Comparison of ENCODE assay signal across 8 cellular contexts in the genomic region with DNA sequence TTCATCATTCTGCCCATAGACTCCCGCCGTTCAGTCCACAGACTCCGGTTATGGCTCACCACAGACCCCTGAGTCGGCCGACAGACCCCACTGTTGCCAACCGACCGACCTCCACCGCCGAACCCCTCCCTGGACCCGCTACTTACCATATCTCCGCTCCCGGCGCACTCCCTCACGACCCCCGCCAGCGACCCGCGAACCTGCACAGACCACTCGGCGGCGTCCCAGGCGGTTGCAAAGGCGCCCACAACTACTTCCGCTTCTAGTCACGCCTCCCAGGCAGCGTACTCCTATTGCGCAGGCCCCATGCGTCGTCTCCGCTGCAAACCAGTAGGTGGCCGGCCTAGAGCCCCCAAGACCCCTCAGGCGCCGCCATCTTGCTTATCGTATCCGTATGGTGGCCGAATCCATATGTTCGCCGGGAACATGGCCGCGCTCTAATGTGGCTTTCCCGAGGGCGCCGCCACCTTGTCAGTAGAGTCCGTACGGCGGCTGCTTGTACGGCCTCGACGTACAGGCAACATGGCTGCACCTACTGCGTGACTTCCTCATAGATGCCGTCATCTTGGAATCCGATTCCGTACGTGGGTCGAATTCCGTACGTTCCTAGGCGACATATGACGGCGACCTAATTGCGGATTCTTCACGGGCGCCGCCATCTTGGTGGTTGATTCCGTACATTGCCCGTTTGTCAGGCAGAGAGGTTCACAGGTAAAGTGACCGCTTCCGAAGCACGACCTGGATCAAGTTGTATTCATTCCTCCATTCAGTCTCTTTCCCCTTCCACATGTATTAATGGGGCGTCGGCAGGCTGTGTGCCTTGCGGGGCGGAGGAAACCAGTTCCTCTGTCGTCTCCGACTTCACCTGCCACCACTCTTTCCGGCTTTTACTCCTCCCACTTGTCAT. TPM values are rescaled to one million over a fixed set of nuclear protein-coding genes. Genes with fewer than 3 reads are reported as not detected.
DNase-seq lines count a peak whose midpoint lies in the region; ATAC-seq and TF ChIP-seq lines count a peak whose summit lies in the region.

Gene CXXC1, minus strand, starts transcription at position 252 of the 907 bp plus-strand sequence. Its CDS starts 103 bp downstream, at position 149.

- peak within 1 kb of the TSS; percentile 99 for H3K4me3 Mint-ChIP-seq in T-helper 1 cell treated with Interleukin-12 subunit alpha and Interleukin-12 subunit beta and Interleukin-4 antibody, amounts not matched to agents 30 μg/mL and 1 μg/mL, for 36 hours
- H3K4me3 Mint-ChIP-seq in progenitor cell of endocrine pancreas (ENCODE audit: low read depth), result peak within 1 kb of the TSS; percentile 96

- ATAC-seq in HG02885 (IDR thresholded peaks at IDR 0.05; ENCODE audit: poor library complexity, unreplicated experiment), result peak; percentile 89
- ATAC-seq in left cardiac atrium, result peak; percentile 95 to 96

- intact Hi-C loops in left cardiac atrium (cut with DNase I), result no loop called here

- peaks cover 23% of the 10 kb centered on the region for H3K4me1 Mint-ChIP-seq in T-helper 1 cell treated with Interleukin-12 subunit alpha and Interleukin-12 subunit beta and Interleukin-4 antibody, amounts not matched to agents 30 μg/mL and 1 μg/mL, for 36 hours (ENCODE audit: low read depth)
- peaks cover 17% of the 10 kb centered on the region for H3K4me1 Mint-ChIP-seq in progenitor cell of endocrine pancreas (ENCODE audit: low read depth)

- TF ChIP-seq CTCF in progenitor cell of endocrine pancreas (IDR thresholded peaks at IDR 0.05; ENCODE audit: unreplicated experiment), result peak; percentile 71

- DNase-seq in NCI-H1694 (lab: John Stamatoyannopoulos, UW) (peak; percentile 97), amniotic stem cell (lab: John Stamatoyannopoulos, UW) (peak; percentile 99), left cardiac atrium (peak; percentile 99), progenitor cell of endocrine pancreas (ENCODE audit: low spot score, unreplicated experiment) (peak; percentile 97), ureter (ENCODE audit: low spot score) (peak; percentile 98)

- no peaks in the 10 kb centered on the region for H3K9me3 Mint-ChIP-seq in T-helper 1 cell treated with Interleukin-12 subunit alpha and Interleukin-12 subunit beta and Interleukin-4 antibody, amounts not matched to agents 30 μg/mL and 1 μg/mL, for 36 hours
- H3K9me3 Mint-ChIP-seq in progenitor cell of endocrine pancreas (ENCODE audit: low read depth), result no peaks in the 10 kb centered on the region

- H3K27me3 Mint-ChIP-seq in T-helper 1 cell treated with Interleukin-12 subunit alpha and Interleukin-12 subunit beta and Interleukin-4 antibody, amounts not matched to agents 30 μg/mL and 1 μg/mL, for 36 hours (ENCODE audit: low read depth), result no peaks in the 10 kb centered on the region
- H3K27me3 Mint-ChIP-seq in progenitor cell of endocrine pancreas, result no peaks in the 10 kb centered on the region

- peaks cover 33% of the 10 kb centered on the region for H3K36me3 Mint-ChIP-seq in T-helper 1 cell treated with Interleukin-12 subunit alpha and Interleukin-12 subunit beta and Interleukin-4 antibody, amounts not matched to agents 30 μg/mL and 1 μg/mL, for 36 hours (ENCODE audit: low read depth)
- peaks cover 14% of the 10 kb centered on the region for H3K36me3 Mint-ChIP-seq in progenitor cell of endocrine pancreas (ENCODE audit: insufficient read depth)

- TF ChIP-seq POLR2A in GM15510 (IDR thresholded peaks at IDR 0.05; ENCODE audit: borderline replicate concordance, extremely low read depth, insufficient read length), result peak; percentile 79

- peak within 1 kb of the TSS; percentile 98 for H3K27ac Mint-ChIP-seq in T-helper 1 cell treated with Interleukin-12 subunit alpha and Interleukin-12 subunit beta and Interleukin-4 antibody, amounts not matched to agents 30 μg/mL and 1 μg/mL, for 36 hours
- H3K27ac Mint-ChIP-seq in progenitor cell of endocrine pancreas, result peak within 1 kb of the TSS; percentile 100

RNA-seq across cellular contexts. Expression of gene CXXC1, which starts in this region (rescaled TPM):
- total RNA-seq in left cardiac atrium, result 10 to 100 TPM; 33.6 to 37.1 TPM
- total RNA-seq in progenitor cell of endocrine pancreas, result 109 and 118 TPM in 2 replicates
- 119 TPM for total RNA-seq in ureter

Comparison
In these comparisons a context has a peak if more than half of its experiments do, and no peak if none do; other contexts are left out.
1. Peak in every context shown above with its lines: DNase-seq and ATAC-seq.